ENCODE assay signal across 38 cellular contexts in genomic region chr1:156844102-156844501, GRCh38. TPM values are rescaled to one million over a fixed set of nuclear protein-coding genes. Genes with fewer than 3 reads are reported as not detected.
DNase-seq lines count a peak whose midpoint lies in the region; ATAC-seq and TF ChIP-seq lines count a peak whose summit lies in the region.
"Had no signal": no experiment of that assay in that cellular context is flagged by ENCODE, and none has a peak within 500 bp of the region (broad histone marks: within the 10 kb centered on the region; RNA-seq: fewer than 3 reads in every experiment).

No MANE protein-coding gene starts in this region.

- no peak overlapping the region for H3K9ac ChIP-seq in iPS-15b (ENCODE audit: low read depth, low read length)
- H3K9ac ChIP-seq: BLaER1 had no signal

- peaks cover 11% of the 10 kb centered on the region for H3K27me3 ChIP-seq in CD4-positive, alpha-beta memory T cell (ENCODE audit: insufficient read depth, low read length)
- peaks cover 84% of the 10 kb centered on the region for H3K27me3 ChIP-seq in iPS-15b (ENCODE audit: control insufficient read depth, insufficient read depth, low read length)
- H3K27me3 ChIP-seq: MG63 had no signal

- peak overlapping the region in 5 of 8 donors; percentile 2 to 67 (median 45) for H3K4me3 Mint-ChIP-seq in CD4-positive, alpha-beta memory T cell
- peak overlapping the region; percentile 52 for H3K4me3 Mint-ChIP-seq in activated T-helper 1 cell treated with anti-CD3 and anti-CD28 coated beads, Interleukin-12 subunit alpha, Interleukin-12 subunit beta, Interleukin-2, Interleukin-4 antibody, amounts not matched to agents 30 ng/mL and 10 ng/mL and 1 ng/mL, durations not matched to agents 14 hours and 24 hours and 36 hours
- no peak overlapping the region for H3K4me3 Mint-ChIP-seq in activated CD8-positive, alpha-beta memory T cell treated with anti-CD3 and anti-CD28 coated beads, Interleukin-2, amount 10 ng/mL, durations not matched to agents 7 days and 5 days
- H3K4me3 Mint-ChIP-seq: dendritic cell treated with granulocyte-macrophage colony-stimulating factor and Interleukin-4, amounts not matched to agents 40 ng/mL and 50 ng/mL, for 4 days; type B pancreatic cell had no signal

- POLR2A ChIA-PET in CD4-positive, alpha-beta memory T cell (lab: Charles Lee; ENCODE audit: partially characterized antibody), result no interaction called here
- POLR2A ChIA-PET in GM10248 (lab: Yijun Ruan, JAX), result no interaction called here

- in situ Hi-C loops in GM13977 (cut with MboI; ENCODE audit: low pct_unique_long_range_greater_than_20kb, low sequenced_read_pairs, unreplicated experiment), result no loop called here

- H3K9me3 Mint-ChIP-seq in CD4-positive, alpha-beta memory T cell, result no peaks in the 10 kb centered on the region
- no peaks in the 10 kb centered on the region for H3K9me3 Mint-ChIP-seq in activated T-helper 1 cell treated with anti-CD3 and anti-CD28 coated beads, Interleukin-12 subunit alpha, Interleukin-12 subunit beta, Interleukin-2, Interleukin-4 antibody, amounts not matched to agents 30 ng/mL and 10 ng/mL and 1 ng/mL, durations not matched to agents 14 hours and 24 hours and 36 hours
- H3K9me3 Mint-ChIP-seq in activated CD8-positive, alpha-beta memory T cell treated with anti-CD3 and anti-CD28 coated beads, Interleukin-2, amount 10 ng/mL, durations not matched to agents 7 days and 5 days (ENCODE audit: low read depth), result no peaks in the 10 kb centered on the region
- H3K9me3 Mint-ChIP-seq: central memory CD8-positive, alpha-beta T cell; dendritic cell treated with granulocyte-macrophage colony-stimulating factor and Interleukin-4, amounts not matched to agents 40 ng/mL and 50 ng/mL, for 4 days; type B pancreatic cell had no signal

- no peaks in the 10 kb centered on the region for H3K9me3 ChIP-seq in CD4-positive, alpha-beta memory T cell (ENCODE audit: control insufficient read depth in 1 of 2, low read length in 2 of 2)
- no peaks in the 10 kb centered on the region for H3K9me3 ChIP-seq in iPS-15b (ENCODE audit: control insufficient read depth, insufficient read depth, low read length)
- H3K9me3 ChIP-seq: adrenal gland, BLaER1, Caco-2, esophagus muscularis mucosa, HAP-1, MG63, prostate gland, SJSA1 had no signal

- peaks cover 7 to 52% (median 27%) of the 10 kb centered on the region in 4 donors for H3K4me1 Mint-ChIP-seq in CD4-positive, alpha-beta memory T cell
- H3K4me1 Mint-ChIP-seq in activated T-helper 1 cell treated with anti-CD3 and anti-CD28 coated beads, Interleukin-12 subunit alpha, Interleukin-12 subunit beta, Interleukin-2, Interleukin-4 antibody, amounts not matched to agents 30 ng/mL and 10 ng/mL and 1 ng/mL, durations not matched to agents 14 hours and 24 hours and 36 hours (ENCODE audit: low read depth), result peaks cover 32% of the 10 kb centered on the region
- H3K4me1 Mint-ChIP-seq in activated CD8-positive, alpha-beta memory T cell treated with anti-CD3 and anti-CD28 coated beads, Interleukin-2, amount 10 ng/mL, durations not matched to agents 7 days and 5 days, result peaks cover 23% of the 10 kb centered on the region

- DNase-seq in CD4-positive, alpha-beta memory T cell, result no peak
- peak; percentile 17 for DNase-seq in GM13977 (ENCODE audit: low spot score)
- no peak for DNase-seq in activated T-helper 1 cell treated with anti-CD3 and anti-CD28 coated beads, Interleukin-12 subunit alpha, Interleukin-12 subunit beta, Interleukin-2, Interleukin-4 antibody, amounts not matched to agents 30 ng/mL and 10 ng/mL and 1 ng/mL, durations not matched to agents 14 hours and 24 hours and 36 hours (ENCODE audit: low spot score)
- no peak for DNase-seq in activated CD8-positive, alpha-beta memory T cell treated with anti-CD3 and anti-CD28 coated beads, Interleukin-2, amount 10 ng/mL, durations not matched to agents 7 days and 5 days
- no peak for DNase-seq in GM10248 (ENCODE audit: extremely low spot score)
- DNase-seq: activated T-cell treated with anti-CD3 and anti-CD28 coated beads for 4 hours; adrenal gland; Caco-2; foreskin fibroblast; head of caudate nucleus; KG1; kidney glomerular epithelial cell; MG63; NCI-H1105; NCI-H187 treated with DMSO at 0.1 percent for 48 hours; NCI-H2171 treated with DMSO at 0.1 percent for 48 hours; NCI-H510A treated with DMSO at 0.1 percent for 48 hours; occipital lobe; stimulated activated CD4-positive, alpha-beta T cell treated with anti-CD3 and anti-CD28 coated beads, Interleukin-12 subunit alpha, Interleukin-12 subunit beta, amount 100 ng/mL, for 4 hours; stimulated activated CD4-positive, alpha-beta T cell treated with anti-CD3 and anti-CD28 coated beads, Interleukin-2, amount 100 ng/mL, for 48 hours had no signal

- H3K4me3 ChIP-seq in CD4-positive, alpha-beta memory T cell (ENCODE audit: low read length in 2 of 2), result no peak overlapping the region
- peak overlapping the region; percentile 64 for H3K4me3 ChIP-seq in iPS-15b (ENCODE audit: low read depth, low read length)
- H3K4me3 ChIP-seq: adrenal gland, BLaER1, esophagus muscularis mucosa, HAP-1, MG63, prostate gland, SJSA1 had no signal

- intact Hi-C loops in CD4-positive, alpha-beta memory T cell (cut with micrococcal nuclease), result no loop called here
- intact Hi-C loops in activated T-helper 1 cell treated with anti-CD3 and anti-CD28 coated beads, Interleukin-12 subunit alpha, Interleukin-12 subunit beta, Interleukin-2, Interleukin-4 antibody, amounts not matched to agents 30 ng/mL and 10 ng/mL and 1 ng/mL, durations not matched to agents 14 hours and 24 hours and 36 hours (cut with micrococcal nuclease), result no loop called here

- ATAC-seq in GM18873 (IDR thresholded peaks at IDR 0.05; ENCODE audit: low FRiP score, unreplicated experiment) (no peak), GM18858 (IDR thresholded peaks at IDR 0.05; ENCODE audit: unreplicated experiment) (no peak)
- no peak for ATAC-seq in activated CD8-positive, alpha-beta memory T cell treated with anti-CD3 and anti-CD28 coated beads, Interleukin-2, amount 10 ng/mL, durations not matched to agents 7 days and 5 days
- ATAC-seq: activated CD4-positive, CD25-positive, alpha-beta regulatory T cell treated with anti-CD3 and anti-CD28 coated beads, Interleukin-2, amount 50 U/mL, for 24 hours; sciatic nerve had no signal

- TF ChIP-seq CTCF in GM13977 (IDR thresholded peaks at IDR 0.05; ENCODE audit: extremely low read depth, insufficient read depth, missing control alignments), result no peak
- TF ChIP-seq CTCF in GM10248 (IDR thresholded peaks at IDR 0.05; ENCODE audit: control extremely low read depth, extremely low read depth, low read depth, missing control alignments), result no peak

- no peak overlapping the region for H3K27ac ChIP-seq in CD4-positive, alpha-beta memory T cell (ENCODE audit: low read depth, low read length)
- H3K27ac ChIP-seq: adrenal gland, BLaER1, esophagus muscularis mucosa, HL-60, prostate gland, RWPE1, SJSA1 had no signal

- CTCF ChIA-PET in CD4-positive, alpha-beta memory T cell (lab: Charles Lee; ENCODE audit: partially characterized antibody), result interaction anchor here (1.4 to 2.2 kb wide), 2 partner anchors 9 to 46 kb away, joined by 3 to 7 read pairs; no protein-coding TSS in a partner anchor
- CTCF ChIA-PET in activated CD8-positive, alpha-beta memory T cell treated with anti-CD3 and anti-CD28 coated beads, Interleukin-2, amount 10 ng/mL, durations not matched to agents 7 days and 5 days (lab: Charles Lee), result interaction anchor here (1.0 to 1.6 kb wide), 2 partner anchors 16 to 46 kb away, joined by 3 to 9 read pairs; partner anchors contain the start of gene NTRK1
- CTCF ChIA-PET in GM10248 (lab: Yijun Ruan, JAX), result interaction anchor here (4.6 kb wide), 1 partner anchor 16 kb away, joined by 32 read pairs; the partner anchor contains the start of genes INSRR and NTRK1

- no peak overlapping the region for H3K27ac Mint-ChIP-seq in CD4-positive, alpha-beta memory T cell
- H3K27ac Mint-ChIP-seq in activated T-helper 1 cell treated with anti-CD3 and anti-CD28 coated beads, Interleukin-12 subunit alpha, Interleukin-12 subunit beta, Interleukin-2, Interleukin-4 antibody, amounts not matched to agents 30 ng/mL and 10 ng/mL and 1 ng/mL, durations not matched to agents 14 hours and 24 hours and 36 hours, result no peak overlapping the region
- H3K27ac Mint-ChIP-seq in activated CD8-positive, alpha-beta memory T cell treated with anti-CD3 and anti-CD28 coated beads, Interleukin-2, amount 10 ng/mL, durations not matched to agents 7 days and 5 days, result no peak overlapping the region
- H3K27ac Mint-ChIP-seq: dendritic cell treated with granulocyte-macrophage colony-stimulating factor and Interleukin-4, amounts not matched to agents 40 ng/mL and 50 ng/mL, for 4 days; type B pancreatic cell had no signal

- peaks cover 24% of the 10 kb centered on the region for H3K4me1 ChIP-seq in CD4-positive, alpha-beta memory T cell (ENCODE audit: insufficient read depth, low read length)
- H3K4me1 ChIP-seq in iPS-15b (ENCODE audit: control insufficient read depth, insufficient read depth, low read length), result peaks cover 6% of the 10 kb centered on the region
- H3K4me1 ChIP-seq: Caco-2, HAP-1, prostate gland, SJSA1 had no signal

- no peaks in the 10 kb centered on the region for H3K36me3 ChIP-seq in CD4-positive, alpha-beta memory T cell (ENCODE audit: insufficient read depth, low read length)
- no peaks in the 10 kb centered on the region for H3K36me3 ChIP-seq in iPS-15b (ENCODE audit: control insufficient read depth, insufficient read depth, low read length)
- H3K36me3 ChIP-seq: adrenal gland, BLaER1, esophagus muscularis mucosa, HAP-1, MG63, prostate gland, SJSA1 had no signal

- H3K36me3 Mint-ChIP-seq in CD4-positive, alpha-beta memory T cell, result peaks cover 0 to 4% of the 10 kb centered on the region in 2 donors
- peaks cover 2% of the 10 kb centered on the region for H3K36me3 Mint-ChIP-seq in activated T-helper 1 cell treated with anti-CD3 and anti-CD28 coated beads, Interleukin-12 subunit alpha, Interleukin-12 subunit beta, Interleukin-2, Interleukin-4 antibody, amounts not matched to agents 30 ng/mL and 10 ng/mL and 1 ng/mL, durations not matched to agents 14 hours and 24 hours and 36 hours (ENCODE audit: low read depth)
- no peaks in the 10 kb centered on the region for H3K36me3 Mint-ChIP-seq in activated CD8-positive, alpha-beta memory T cell treated with anti-CD3 and anti-CD28 coated beads, Interleukin-2, amount 10 ng/mL, durations not matched to agents 7 days and 5 days

- H3K27me3 Mint-ChIP-seq in CD4-positive, alpha-beta memory T cell, result peaks cover 32 to 51% of the 10 kb centered on the region in 2 donors
- H3K27me3 Mint-ChIP-seq in activated T-helper 1 cell treated with anti-CD3 and anti-CD28 coated beads, Interleukin-12 subunit alpha, Interleukin-12 subunit beta, Interleukin-2, Interleukin-4 antibody, amounts not matched to agents 30 ng/mL and 10 ng/mL and 1 ng/mL, durations not matched to agents 14 hours and 24 hours and 36 hours (ENCODE audit: insufficient read depth), result peaks cover 48% of the 10 kb centered on the region
- H3K27me3 Mint-ChIP-seq in activated CD8-positive, alpha-beta memory T cell treated with anti-CD3 and anti-CD28 coated beads, Interleukin-2, amount 10 ng/mL, durations not matched to agents 7 days and 5 days, result peaks cover 67% of the 10 kb centered on the region

RNA-seq across cellular contexts. Expression of gene INSRR, which starts 14.8 kb away (rescaled TPM):
- under 1 TPM in 1 of 2 experiments, not detected in 1; 0.06 TPM for total RNA-seq in CD4-positive, alpha-beta memory T cell
- polyA plus RNA-seq in CD4-positive, alpha-beta memory T cell, result not detected
- total RNA-seq in activated T-helper 1 cell treated with anti-CD3 and anti-CD28 coated beads, Interleukin-12 subunit alpha, Interleukin-12 subunit beta, Interleukin-2, Interleukin-4 antibody, amounts not matched to agents 30 ng/mL and 10 ng/mL and 1 ng/mL, durations not matched to agents 14 hours and 24 hours and 36 hours, result 0.65 and 0.78 TPM in 2 replicates
- under 1 TPM; 0.09 to 0.19 TPM for total RNA-seq in activated CD8-positive, alpha-beta memory T cell treated with anti-CD3 and anti-CD28 coated beads, Interleukin-2, amount 10 ng/mL, durations not matched to agents 7 days and 5 days
- total RNA-seq: Caco-2, esophagus muscularis mucosa, lower leg skin, OCI-LY7, SJSA1, subcutaneous adipose tissue had no signal

RNA-seq across cellular contexts. Expression of gene NTRK1, which starts 16.6 kb away (rescaled TPM):
- under 1 TPM in 1 of 2 experiments, not detected in 1; 0.23 TPM for total RNA-seq in CD4-positive, alpha-beta memory T cell
- not detected for polyA plus RNA-seq in CD4-positive, alpha-beta memory T cell
- total RNA-seq in activated T-helper 1 cell treated with anti-CD3 and anti-CD28 coated beads, Interleukin-12 subunit alpha, Interleukin-12 subunit beta, Interleukin-2, Interleukin-4 antibody, amounts not matched to agents 30 ng/mL and 10 ng/mL and 1 ng/mL, durations not matched to agents 14 hours and 24 hours and 36 hours, result 49.1 and 49.8 TPM in 2 replicates
- total RNA-seq in activated CD8-positive, alpha-beta memory T cell treated with anti-CD3 and anti-CD28 coated beads, Interleukin-2, amount 10 ng/mL, durations not matched to agents 7 days and 5 days, result 1 to 10 TPM; 2.8 to 8.8 TPM
- total RNA-seq: Caco-2, occipital lobe, OCI-LY7, SJSA1 had no signal

RNA-seq across cellular contexts. Expression of gene SH2D2A, which starts 27.5 kb away (rescaled TPM):
- 10 to 100 TPM; 55.1 to 63.6 TPM for total RNA-seq in CD4-positive, alpha-beta memory T cell
- polyA plus RNA-seq in CD4-positive, alpha-beta memory T cell, result 10 to 100 TPM; 29.1 to 53.9 TPM
- total RNA-seq in activated T-helper 1 cell treated with anti-CD3 and anti-CD28 coated beads, Interleukin-12 subunit alpha, Interleukin-12 subunit beta, Interleukin-2, Interleukin-4 antibody, amounts not matched to agents 30 ng/mL and 10 ng/mL and 1 ng/mL, durations not matched to agents 14 hours and 24 hours and 36 hours, result 283 and 286 TPM in 2 replicates
- total RNA-seq in activated CD8-positive, alpha-beta memory T cell treated with anti-CD3 and anti-CD28 coated beads, Interleukin-2, amount 10 ng/mL, durations not matched to agents 7 days and 5 days, result 100 to 1,000 TPM; 157 to 205 TPM
- total RNA-seq: occipital lobe, SJSA1 had no signal

RNA-seq across cellular contexts. Expression of gene PEAR1, which starts 49.4 kb away (rescaled TPM):
- total RNA-seq in CD4-positive, alpha-beta memory T cell, result under 1 TPM; 0.32 to 0.36 TPM
- polyA plus RNA-seq in CD4-positive, alpha-beta memory T cell, result not detected
- 0.36 and 0.51 TPM in 2 replicates for total RNA-seq in activated T-helper 1 cell treated with anti-CD3 and anti-CD28 coated beads, Interleukin-12 subunit alpha, Interleukin-12 subunit beta, Interleukin-2, Interleukin-4 antibody, amounts not matched to agents 30 ng/mL and 10 ng/mL and 1 ng/mL, durations not matched to agents 14 hours and 24 hours and 36 hours
- not detected for total RNA-seq in activated CD8-positive, alpha-beta memory T cell treated with anti-CD3 and anti-CD28 coated beads, Interleukin-2, amount 10 ng/mL, durations not matched to agents 7 days and 5 days
- total RNA-seq: OCI-LY7 had no signal
